In genomic region chr3:55292360-55292759, GRCh38 we compare ENCODE assay signal across 2 cellular contexts.
TF ChIP-seq lines count a peak whose summit lies in the region.

No MANE protein-coding gene starts in this region.

TF ChIP-seq in IMR-90, 13 proteins besides CTCF, POLR2A, EP300 and RAD21:
- TF ChIP-seq SMC3 (IDR thresholded peaks at IDR 0.05; ENCODE audit: low read depth, low read length) (no peak), FOS (IDR thresholded peaks at IDR 0.05; ENCODE audit: low read depth, low read length) (no peak), MAZ (IDR thresholded peaks at IDR 0.05; ENCODE audit: borderline replicate concordance, low read depth, low read length) (no peak), MXI1 (IDR thresholded peaks at IDR 0.05; ENCODE audit: borderline replicate concordance, low read depth, low read length) (no peak), USF2 (IDR thresholded peaks at IDR 0.05; ENCODE audit: low read depth, low read length) (no peak), ELK1 (IDR thresholded peaks at IDR 0.05; ENCODE audit: borderline replicate concordance, low read depth, low read length) (no peak), RFX5 (IDR thresholded peaks at IDR 0.05; ENCODE audit: low read depth, low read length) (no peak), CEBPB (IDR thresholded peaks at IDR 0.05; ENCODE audit: low read depth, low read length) (no peak), NFE2L2 (IDR thresholded peaks at IDR 0.05; ENCODE audit: low read depth, low read length) (no peak), CHD1 (IDR thresholded peaks at IDR 0.05; ENCODE audit: low read depth, low read length) (no peak), BHLHE40 (IDR thresholded peaks at IDR 0.05; ENCODE audit: low read depth, low read length) (no peak), RCOR1 (IDR thresholded peaks at IDR 0.05; ENCODE audit: insufficient replicate concordance, low read length) (no peak), MAFK (IDR thresholded peaks at IDR 0.05; ENCODE audit: low read depth, low read length) (no peak)
TF ChIP-seq in IMR-90: peak in this region for 0.

TF ChIP-seq in H1, 55 proteins besides CTCF, POLR2A, EP300 and RAD21:
- TF ChIP-seq KDM4A (IDR thresholded peaks at IDR 0.05; ENCODE audit: low read depth, low read length, severe bottlenecking) (no peak), TEAD4 (IDR thresholded peaks at IDR 0.05; ENCODE audit: low read depth, low read length) (peak; percentile 40; the same call in 1 of the 2 replicates)
TF ChIP-seq in H1: peak in this region for 1.
